Comparison of ENCODE assay signal across 28 cellular contexts in genomic region chr5:99721487-99721886, GRCh38.
"Had no signal": no experiment of that assay in that cellular context is flagged by ENCODE, and none has a peak within 500 bp of the region (broad histone marks: within the 10 kb centered on the region; RNA-seq: fewer than 3 reads in every experiment).

No MANE protein-coding gene starts in this region.

- H3K4me3 ChIP-seq: breast epithelium, esophagus squamous epithelium, heart right ventricle, left lung, lung, skin epidermis, thyroid gland, upper lobe of left lung, vagina had no signal

- H3K9me3 ChIP-seq: breast epithelium, esophagus squamous epithelium, left lung, thyroid gland, upper lobe of left lung, vagina had no signal

- H3K27ac Mint-ChIP-seq: activated CD4-positive, alpha-beta T cell treated with anti-CD3 and anti-CD28 coated beads for 36 hours; activated CD8-positive, alpha-beta memory T cell treated with anti-CD3 and anti-CD28 coated beads, Interleukin-2, amount 10 ng/mL, durations not matched to agents 7 days and 5 days; activated CD8-positive, alpha-beta T cell treated with anti-CD3 and anti-CD28 coated beads, Interleukin-2, amount 10 ng/mL, durations not matched to agents 7 days and 5 days; activated naive CD4-positive, alpha-beta T cell treated with anti-CD3 and anti-CD28 coated beads, Interleukin-2, amount 50 U/mL, for 72 hours; dendritic cell treated with granulocyte-macrophage colony-stimulating factor and Interleukin-4, amounts not matched to agents 40 ng/mL and 50 ng/mL, for 4 days; natural killer cell treated with Interleukin-12 subunit alpha and Interleukin-12 subunit beta and Interleukin-15 and Interleukin-18, amount 100 ng/mL, for 72 hours; stimulated activated memory B cell treated with anti-CD40 and anti-IgM and Interleukin-4, amounts not matched to agents 10 μg/mL and 1 μg/mL and 100 μg/mL, for 72 hours; stimulated activated naive CD8-positive, alpha-beta T cell treated with anti-CD3 and anti-CD28 coated beads, Interleukin-15, amount 100 ng/mL, for 72 hours had no signal

- H3K4me1 Mint-ChIP-seq: activated CD4-positive, alpha-beta T cell treated with anti-CD3 and anti-CD28 coated beads for 36 hours; activated CD8-positive, alpha-beta memory T cell treated with anti-CD3 and anti-CD28 coated beads, Interleukin-2, amount 10 ng/mL, durations not matched to agents 7 days and 5 days; central memory CD8-positive, alpha-beta T cell; stimulated activated memory B cell treated with anti-CD40 and anti-IgM and Interleukin-4, amounts not matched to agents 10 μg/mL and 1 μg/mL and 100 μg/mL, for 72 hours; stimulated activated naive CD8-positive, alpha-beta T cell treated with anti-CD3 and anti-CD28 coated beads, Interleukin-15, amount 100 ng/mL, for 72 hours had no signal

- DNase-seq: activated CD4-positive, alpha-beta T cell treated with anti-CD3 and anti-CD28 coated beads for 36 hours; activated CD4-positive, CD25-positive, alpha-beta regulatory T cell; activated CD8-positive, alpha-beta memory T cell treated with anti-CD3 and anti-CD28 coated beads, Interleukin-2, amount 10 ng/mL, durations not matched to agents 7 days and 5 days; activated CD8-positive, alpha-beta T cell treated with anti-CD3 and anti-CD28 coated beads, Interleukin-2, amount 10 ng/mL, durations not matched to agents 7 days and 5 days; activated naive CD4-positive, alpha-beta T cell; activated T-cell treated with anti-CD3 and anti-CD28 coated beads, Interleukin-2, amount 50 U/mL, for 48 hours; esophagus squamous epithelium; foreskin melanocyte; heart right ventricle; left lung; mesendoderm; posterior cingulate gyrus; stimulated activated CD4-positive, alpha-beta T cell treated with anti-CD3 and anti-CD28 coated beads, Interleukin-4, amount 100 ng/mL, for 4 hours; stimulated activated CD8-positive, alpha-beta memory T cell treated with anti-CD3 and anti-CD28 coated beads, Interleukin-4, amount 100 ng/mL, for 48 hours; stimulated activated naive CD8-positive, alpha-beta T cell treated with anti-CD3 and anti-CD28 coated beads, Interleukin-15, amount 100 ng/mL, for 72 hours; substantia nigra; thyroid gland; upper lobe of left lung had no signal

- H3K36me3 Mint-ChIP-seq: activated CD8-positive, alpha-beta memory T cell treated with anti-CD3 and anti-CD28 coated beads, Interleukin-2, amount 10 ng/mL, durations not matched to agents 7 days and 5 days; activated naive CD4-positive, alpha-beta T cell treated with anti-CD3 and anti-CD28 coated beads, Interleukin-2, amount 50 U/mL, for 72 hours; natural killer cell treated with Interleukin-12 subunit alpha and Interleukin-12 subunit beta and Interleukin-15 and Interleukin-18, amount 100 ng/mL, for 72 hours; stimulated activated memory B cell treated with anti-CD40 and anti-IgM and Interleukin-4, amounts not matched to agents 10 μg/mL and 1 μg/mL and 100 μg/mL, for 72 hours had no signal

- H3K36me3 ChIP-seq: breast epithelium, esophagus squamous epithelium, heart right ventricle, left lung, thyroid gland, upper lobe of left lung, vagina had no signal

- ATAC-seq: activated CD4-positive, alpha-beta T cell treated with anti-CD3 and anti-CD28 coated beads for 36 hours; activated CD8-positive, alpha-beta memory T cell treated with anti-CD3 and anti-CD28 coated beads, Interleukin-2, amount 10 ng/mL, durations not matched to agents 7 days and 5 days; activated CD8-positive, alpha-beta T cell treated with anti-CD3 and anti-CD28 coated beads, Interleukin-2, amount 10 ng/mL, durations not matched to agents 7 days and 5 days; activated naive CD4-positive, alpha-beta T cell treated with anti-CD3 and anti-CD28 coated beads, Interleukin-2, amount 50 U/mL, for 72 hours; heart right ventricle; left lung; natural killer cell treated with Interleukin-12 subunit alpha and Interleukin-12 subunit beta and Interleukin-15 and Interleukin-18, amount 100 ng/mL, for 72 hours; sciatic nerve; stimulated activated memory B cell treated with anti-CD40 and anti-IgM and Interleukin-4, amounts not matched to agents 10 μg/mL and 1 μg/mL and 100 μg/mL, for 72 hours; stimulated activated naive CD8-positive, alpha-beta T cell treated with anti-CD3 and anti-CD28 coated beads, Interleukin-15, amount 100 ng/mL, for 72 hours had no signal

- H3K27me3 Mint-ChIP-seq: activated CD4-positive, alpha-beta T cell treated with anti-CD3 and anti-CD28 coated beads for 36 hours; activated CD8-positive, alpha-beta memory T cell treated with anti-CD3 and anti-CD28 coated beads, Interleukin-2, amount 10 ng/mL, durations not matched to agents 7 days and 5 days; central memory CD8-positive, alpha-beta T cell; dendritic cell treated with granulocyte-macrophage colony-stimulating factor and Interleukin-4, amounts not matched to agents 40 ng/mL and 50 ng/mL, for 4 days; natural killer cell treated with Interleukin-12 subunit alpha and Interleukin-12 subunit beta and Interleukin-15 and Interleukin-18, amount 100 ng/mL, for 72 hours; stimulated activated memory B cell treated with anti-CD40 and anti-IgM and Interleukin-4, amounts not matched to agents 10 μg/mL and 1 μg/mL and 100 μg/mL, for 72 hours; stimulated activated naive CD8-positive, alpha-beta T cell treated with anti-CD3 and anti-CD28 coated beads, Interleukin-15, amount 100 ng/mL, for 72 hours had no signal

- H3K27me3 ChIP-seq: breast epithelium, esophagus squamous epithelium, heart right ventricle, left lung, thyroid gland, upper lobe of left lung, vagina had no signal

- H3K4me3 Mint-ChIP-seq: activated CD4-positive, alpha-beta T cell treated with anti-CD3 and anti-CD28 coated beads for 36 hours; activated CD8-positive, alpha-beta memory T cell treated with anti-CD3 and anti-CD28 coated beads, Interleukin-2, amount 10 ng/mL, durations not matched to agents 7 days and 5 days; activated CD8-positive, alpha-beta T cell treated with anti-CD3 and anti-CD28 coated beads, Interleukin-2, amount 10 ng/mL, durations not matched to agents 7 days and 5 days; central memory CD8-positive, alpha-beta T cell; dendritic cell treated with granulocyte-macrophage colony-stimulating factor and Interleukin-4, amounts not matched to agents 40 ng/mL and 50 ng/mL, for 4 days; natural killer cell treated with Interleukin-12 subunit alpha and Interleukin-12 subunit beta and Interleukin-15 and Interleukin-18, amount 100 ng/mL, for 72 hours; stimulated activated memory B cell treated with anti-CD40 and anti-IgM and Interleukin-4, amounts not matched to agents 10 μg/mL and 1 μg/mL and 100 μg/mL, for 72 hours; stimulated activated naive CD8-positive, alpha-beta T cell treated with anti-CD3 and anti-CD28 coated beads, Interleukin-15, amount 100 ng/mL, for 72 hours had no signal

- H3K4me1 ChIP-seq: breast epithelium, esophagus squamous epithelium, heart right ventricle, left lung, thyroid gland, upper lobe of left lung, vagina had no signal

- H3K9me3 Mint-ChIP-seq: activated naive CD4-positive, alpha-beta T cell treated with anti-CD3 and anti-CD28 coated beads, Interleukin-2, amount 50 U/mL, for 72 hours; central memory CD8-positive, alpha-beta T cell; dendritic cell treated with granulocyte-macrophage colony-stimulating factor and Interleukin-4, amounts not matched to agents 40 ng/mL and 50 ng/mL, for 4 days; stimulated activated memory B cell treated with anti-CD40 and anti-IgM and Interleukin-4, amounts not matched to agents 10 μg/mL and 1 μg/mL and 100 μg/mL, for 72 hours; stimulated activated naive CD8-positive, alpha-beta T cell treated with anti-CD3 and anti-CD28 coated beads, Interleukin-15, amount 100 ng/mL, for 72 hours had no signal

- H3K27ac ChIP-seq: breast epithelium, esophagus squamous epithelium, heart right ventricle, left lung, skin epidermis, thyroid gland, upper lobe of left lung, vagina had no signal
